ENCODE assay signal across 21 cellular contexts in the genomic region with DNA sequence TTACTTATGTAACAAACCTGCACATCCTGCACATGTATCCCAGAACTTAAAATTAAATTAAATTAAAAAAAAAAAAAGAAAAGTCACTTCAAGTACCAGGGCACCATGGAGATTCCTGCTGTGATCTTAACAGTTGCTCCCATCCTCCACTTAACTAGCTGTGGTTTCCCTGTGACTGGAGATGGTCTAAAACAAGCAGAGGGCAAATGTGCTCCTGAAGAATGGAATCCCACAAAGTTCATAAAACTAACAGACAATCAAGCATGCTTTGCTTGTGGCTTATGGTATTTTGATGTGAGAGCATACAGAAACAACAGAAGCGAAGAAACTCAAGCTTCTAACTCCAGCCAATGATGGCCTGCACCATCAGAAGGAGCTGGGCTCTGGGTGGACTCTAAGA.
"Had no signal": no experiment of that assay in that cellular context is flagged by ENCODE, and none has a peak within 500 bp of the region (broad histone marks: within the 10 kb centered on the region; RNA-seq: fewer than 3 reads in every experiment).

No MANE protein-coding gene starts in this region.

- H3K27ac ChIP-seq: foreskin keratinocyte, heart right ventricle, pancreas, prostate gland, tibial nerve, VCaP had no signal

- H3K27me3 ChIP-seq: heart right ventricle, pancreas, tibial nerve had no signal

- H3K9me3 ChIP-seq: pancreas, prostate gland, tibial nerve had no signal

- H3K4me1 ChIP-seq: foreskin keratinocyte, pancreas, prostate gland had no signal

- DNase-seq: activated CD4-positive, alpha-beta memory T cell treated with anti-CD3 and anti-CD28 coated beads for 36 hours; activated CD4-positive, alpha-beta T cell treated with anti-CD3 and anti-CD28 coated beads for 48 hours; activated CD8-positive, alpha-beta memory T cell treated with anti-CD3 and anti-CD28 coated beads, Interleukin-2, amount 50 U/mL, for 48 hours; activated naive CD8-positive, alpha-beta T cell treated with anti-CD3 and anti-CD28 coated beads, Interleukin-2, amount 50 U/mL, for 24 hours; activated T-cell treated with anti-CD3 and anti-CD28 coated beads, Interleukin-2, amount 50 U/mL, for 24 hours; amygdala; endodermal cell; foreskin keratinocyte; heart right ventricle; left cardiac atrium; mammary epithelial cell; midbrain; naive thymus-derived CD8-positive, alpha-beta T cell; pancreas; stimulated activated CD4-positive, alpha-beta T cell treated with anti-CD3 and anti-CD28 coated beads, Interleukin-15, amount 100 ng/mL, for 24 hours; stimulated activated CD4-positive, alpha-beta T cell treated with anti-CD3 and anti-CD28 coated beads, Interleukin-2, amount 100 ng/mL, for 24 hours; stimulated activated naive CD4-positive, alpha-beta T cell; T-cell had no signal

- H3K36me3 ChIP-seq: heart right ventricle, pancreas, prostate gland, tibial nerve had no signal

- H3K4me3 ChIP-seq: heart right ventricle, pancreas, prostate gland, tibial nerve had no signal
